8 cellular contexts compared by ENCODE assay signal in genomic region chr19:52898101-52898500, GRCh38. TPM values are rescaled to one million over a fixed set of nuclear protein-coding genes. Genes with fewer than 3 reads are reported as not detected.
DNase-seq lines count a peak whose midpoint lies in the region; ATAC-seq and TF ChIP-seq lines count a peak whose summit lies in the region.

No MANE protein-coding gene starts in this region.

- H3K4me2 ChIP-seq in HCT116 (ENCODE audit: low read length) = peak overlapping the region; percentile 90

- no peaks in the 10 kb centered on the region; a peak in 1 of 4 replicates for H3K9me3 ChIP-seq in HCT116 (ENCODE audit: control insufficient read depth in 1 of 2, insufficient read depth in 1 of 2, low read depth in 1 of 2, low read length in 2 of 2)
- no peaks in the 10 kb centered on the region for H3K9me3 ChIP-seq in iPS-15b (ENCODE audit: control insufficient read depth, insufficient read depth, low read length)
- no peaks in the 10 kb centered on the region for H3K9me3 ChIP-seq in skeletal muscle tissue (ENCODE audit: control insufficient read depth in 3 of 3, low read length in 3 of 3)

- POLR2A ChIA-PET in HCT116 (lab: Charles Lee) = no interaction called here

- no TSS peak for BruUV-seq in HCT116 (replicated peaks; lab: Mats Ljungman, UMichigan)

- H3K27me3 ChIP-seq in HCT116 (ENCODE audit: insufficient read depth, low read length) = no peaks in the 10 kb centered on the region
- H3K27me3 ChIP-seq in iPS-15b (ENCODE audit: control insufficient read depth, insufficient read depth, low read length) = no peaks in the 10 kb centered on the region
- H3K27me3 ChIP-seq in skeletal muscle tissue (ENCODE audit: control insufficient read depth in 3 of 3, insufficient read depth in 3 of 3, low read length in 3 of 3) = no peaks in the 10 kb centered on the region

- no peak for ATAC-seq in HCT116
- no peak for ATAC-seq in GM21576 (IDR thresholded peaks at IDR 0.05; ENCODE audit: unreplicated experiment)
- ATAC-seq in GM19328 (IDR thresholded peaks at IDR 0.05; ENCODE audit: unreplicated experiment) = no peak

- H3K4me3 Mint-ChIP-seq in activated naive CD8-positive, alpha-beta T cell treated with anti-CD3 and anti-CD28 coated beads for 36 hours = peak overlapping the region; percentile 87

- peak overlapping the region; percentile 37 for H2AFZ ChIP-seq in HCT116 (ENCODE audit: low read depth, low read length, poor library complexity, severe bottlenecking)

- no peak for TF ChIP-seq POLR2A in HCT116 (IDR thresholded peaks at IDR 0.05; ENCODE audit: borderline replicate concordance, extremely low read depth, insufficient read depth, insufficient read length)

- CTCF ChIA-PET in HCT116 (lab: Charles Lee) = no interaction called here

- H3K9me3 Mint-ChIP-seq in activated naive CD8-positive, alpha-beta T cell treated with anti-CD3 and anti-CD28 coated beads for 36 hours = peaks cover 5% of the 10 kb centered on the region

- DNase-seq in HCT116 (ENCODE audit: low read depth, low spot score) (no peak), RPMI8226 (no peak), HT-29 (ENCODE audit: low spot score) (no peak)
- no peak for DNase-seq in activated naive CD8-positive, alpha-beta T cell treated with anti-CD3 and anti-CD28 coated beads for 36 hours

- H3K9ac ChIP-seq in HCT116 (ENCODE audit: low read length) = no peak overlapping the region
- H3K9ac ChIP-seq in iPS-15b (ENCODE audit: low read depth, low read length) = peak overlapping the region; percentile 47
- H3K9ac ChIP-seq in skeletal muscle tissue (ENCODE audit: low read depth in 1 of 3, low read length in 3 of 3) = peak overlapping the region in 2 of 3 donors; percentile 8 to 81

- H3K36me3 ChIP-seq in HCT116 (ENCODE audit: control insufficient read depth in 1 of 2, insufficient read depth in 2 of 2, low read length in 2 of 2) = peaks cover 0 to 8% of the 10 kb centered on the region in 2 experiments; a peak in 3 of 4 replicates
- no peaks in the 10 kb centered on the region for H3K36me3 ChIP-seq in iPS-15b (ENCODE audit: control insufficient read depth, insufficient read depth, low read length)
- H3K36me3 ChIP-seq in skeletal muscle tissue (ENCODE audit: control insufficient read depth in 3 of 3, insufficient read depth in 3 of 3, low read length in 3 of 3) = peaks cover 6% of the 10 kb centered on the region in 3 donors

- TF ChIP-seq RAD21 in HCT116 (IDR thresholded peaks at IDR 0.05; ENCODE audit: low read depth) = no peak

- peaks cover 29% of the 10 kb centered on the region for H3K36me3 Mint-ChIP-seq in activated naive CD8-positive, alpha-beta T cell treated with anti-CD3 and anti-CD28 coated beads for 36 hours

- no peaks in the 10 kb centered on the region for H4K20me1 ChIP-seq in HCT116 (ENCODE audit: insufficient read depth)

- RAD21 ChIA-PET in HCT116 (lab: Charles Lee; ENCODE audit: low non-redundant PET in 1 of 2, low total read pairs in 2 of 2, uncharacterized antibody in 2 of 2, unreplicated experiment in 2 of 2) = no interaction called here

- no peaks in the 10 kb centered on the region for H3K9me2 ChIP-seq in HCT116 (ENCODE audit: insufficient read depth)

- intact Hi-C loops in HCT116 (cut with micrococcal nuclease) = loop anchor here (5.0 kb wide), 1 partner anchor 44 kb away; no protein-coding TSS in a partner anchor

- H3K27ac ChIP-seq in HCT116 (ENCODE audit: low read depth, low read length) = peak overlapping the region; percentile 94
- H3K27ac ChIP-seq in skeletal muscle tissue (ENCODE audit: low read depth, low read length) = peak overlapping the region; percentile 84

- peaks cover 40% of the 10 kb centered on the region for H3K79me2 ChIP-seq in HCT116 (ENCODE audit: insufficient read depth, low read length)

- peaks cover 0 to 11% of the 10 kb centered on the region in 2 experiments; a peak in 1 of 4 replicates for H3K4me1 ChIP-seq in HCT116 (ENCODE audit: control insufficient read depth in 1 of 2, insufficient read depth in 2 of 2, low read length in 2 of 2)
- no peaks in the 10 kb centered on the region for H3K4me1 ChIP-seq in iPS-15b (ENCODE audit: control insufficient read depth, insufficient read depth, low read length)
- H3K4me1 ChIP-seq in skeletal muscle tissue (ENCODE audit: control insufficient read depth in 3 of 3, insufficient read depth in 3 of 3, low read length in 3 of 3) = peaks cover 9 to 15% (median 11%) of the 10 kb centered on the region in 3 donors

- no peaks in the 10 kb centered on the region for H3K27me3 Mint-ChIP-seq in activated naive CD8-positive, alpha-beta T cell treated with anti-CD3 and anti-CD28 coated beads for 36 hours

- H3K27ac Mint-ChIP-seq in activated naive CD8-positive, alpha-beta T cell treated with anti-CD3 and anti-CD28 coated beads for 36 hours = peak overlapping the region; percentile 92

- TF ChIP-seq CTCF in HCT116 (IDR thresholded peaks at IDR 0.05 in 2 of 3, conservative IDR thresholded peaks at IDR 0.05 in 1 of 3; ENCODE audit: borderline replicate concordance in 1 of 3, insufficient read depth in 1 of 3, low read depth in 2 of 3, low read length in 2 of 3) = no peak

- H3K4me3 ChIP-seq in HCT116 (replicated peaks in 1 of 2; ENCODE audit: low read depth in 1 of 2, low read length in 2 of 2) (peak overlapping the region in 1 of 2 experiments; percentile 80; a peak in 3 of 4 replicates), iPS-15b (ENCODE audit: low read depth, low read length) (peak overlapping the region; percentile 69), skeletal muscle tissue (ENCODE audit: low read length in 3 of 3) (peak overlapping the region; percentile 89 to 97 (median 97))

- H3K4me1 Mint-ChIP-seq in activated naive CD8-positive, alpha-beta T cell treated with anti-CD3 and anti-CD28 coated beads for 36 hours = peaks cover 13% of the 10 kb centered on the region

TF ChIP-seq in HCT116, 20 proteins besides CTCF, POLR2A, EP300 and RAD21:
- TF ChIP-seq JUND (IDR thresholded peaks at IDR 0.05) (no peak), EZH2 (IDR thresholded peaks at IDR 0.05) (no peak), CBX3 (IDR thresholded peaks at IDR 0.05; ENCODE audit: low read depth) (no peak), SIN3A (IDR thresholded peaks at IDR 0.05; ENCODE audit: low read depth) (no peak), SRF (IDR thresholded peaks at IDR 0.05; ENCODE audit: low read depth) (no peak), REST (IDR thresholded peaks at IDR 0.05; ENCODE audit: low read depth) (no peak), EGR1 (IDR thresholded peaks at IDR 0.05; ENCODE audit: low read depth) (no peak), FOSL1 (IDR thresholded peaks at IDR 0.05; ENCODE audit: low read depth) (no peak), TCF7L2 (IDR thresholded peaks at IDR 0.05; ENCODE audit: borderline replicate concordance, extremely low read depth, insufficient read depth, insufficient read length) (no peak), EZH2phosphoT487 (IDR thresholded peaks at IDR 0.05; ENCODE audit: borderline replicate concordance) (no peak), CEBPB (IDR thresholded peaks at IDR 0.05; ENCODE audit: low read depth) (no peak)
TF ChIP-seq in HCT116: peak in this region for 0.

RNA-seq across cellular contexts. Expression of gene ZNF320, which starts 0.7 kb away (rescaled TPM):
- total RNA-seq in HCT116 (2021; ENCODE audit: unreplicated experiment) (9.2 TPM), skeletal muscle tissue (6.3 TPM)
- polyA plus RNA-seq in HCT116 (2012) = 2.5 and 4.2 TPM in 2 replicates
- 1 to 10 TPM; 4.9 to 7.1 TPM for total RNA-seq in activated naive CD8-positive, alpha-beta T cell treated with anti-CD3 and anti-CD28 coated beads for 36 hours
- 6.0 and 8.5 TPM in 2 replicates for total RNA-seq in HT-29 (2014; rRNA removed; shearing (Covaris generic))

RNA-seq across cellular contexts. Expression of gene ZNF888, which starts 25.1 kb away (rescaled TPM):
- total RNA-seq in HCT116 (2021; ENCODE audit: unreplicated experiment) = 6.4 TPM
- polyA plus RNA-seq in HCT116 (2012) = 2.7 and 4.7 TPM in 2 replicates
- 1 to 10 TPM; 5.1 to 6.1 TPM for total RNA-seq in activated naive CD8-positive, alpha-beta T cell treated with anti-CD3 and anti-CD28 coated beads for 36 hours
- 2.1 TPM for total RNA-seq in skeletal muscle tissue
- total RNA-seq in HT-29 (2014; rRNA removed; shearing (Covaris generic)) = 8.2 and 10.0 TPM in 2 replicates

RNA-seq across cellular contexts. Expression of gene ZNF468, which starts 40.7 kb away (rescaled TPM):
- 12.3 TPM for total RNA-seq in HCT116 (2021; ENCODE audit: unreplicated experiment)
- 7.7 and 9.5 TPM in 2 replicates for polyA plus RNA-seq in HCT116 (2012)
- total RNA-seq in activated naive CD8-positive, alpha-beta T cell treated with anti-CD3 and anti-CD28 coated beads for 36 hours = 10 to 100 TPM; 13.9 to 15.1 TPM
- total RNA-seq in skeletal muscle tissue = 14.6 TPM
- 30.4 and 31.0 TPM in 2 replicates for total RNA-seq in HT-29 (2014; rRNA removed; shearing (Covaris generic))
